In the genomic region with DNA sequence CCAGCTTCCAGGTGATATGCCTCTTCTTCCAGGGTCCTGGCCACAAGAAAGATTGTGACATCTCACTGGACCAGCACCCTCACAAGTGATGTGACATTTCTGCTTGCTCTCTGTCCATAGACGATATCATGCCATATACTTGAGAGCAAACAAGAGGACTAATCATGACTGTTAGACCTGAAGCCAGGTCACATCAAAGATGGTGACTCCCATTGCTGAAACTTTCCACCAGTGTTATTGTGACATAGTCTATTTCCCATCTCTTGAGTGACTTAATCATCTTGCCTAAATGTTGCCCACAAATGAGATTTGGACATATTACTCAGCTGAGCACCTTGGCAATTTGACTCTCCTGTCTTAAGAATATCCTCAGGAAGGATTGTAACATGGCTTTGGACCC, we compare ENCODE assay signal across 16 cellular contexts. TPM values are rescaled to one million over a fixed set of nuclear protein-coding genes. Genes with fewer than 3 reads are reported as not detected.
DNase-seq lines count a peak whose midpoint lies in the region; ATAC-seq lines count a peak whose summit lies in the region.
"Not testable (repeated sequence)": the region's sequence is repeated elsewhere in the genome, so short reads cannot be mapped to it uniquely, and the experiment has no call there.
"Had no signal": no experiment of that assay in that cellular context is flagged by ENCODE, and none has a peak within 500 bp of the region (broad histone marks: within the 10 kb centered on the region; RNA-seq: fewer than 3 reads in every experiment).

No MANE protein-coding gene starts in this region.

- H3K27me3 Mint-ChIP-seq in activated T-helper 17 cell treated with anti-CD3 and anti-CD28 coated beads, Interleukin-2, amount 50 U/mL, for 72 hours; activated naive CD8-positive, alpha-beta T cell treated with anti-CD3 and anti-CD28 coated beads, Interleukin-2, amount 50 U/mL, for 24 hours; stimulated activated naive CD8-positive, alpha-beta T cell treated with anti-CD3 and anti-CD28 coated beads, Interleukin-15, amount 100 ng/mL, for 72 hours: not testable (repeated sequence)

- not testable (repeated sequence) for DNase-seq in activated naive CD4-positive, alpha-beta T cell treated with anti-CD3 and anti-CD28 coated beads, Interleukin-2, amount 50 U/mL, for 72 hours (ENCODE audit: low spot score in 2 of 2); activated naive CD8-positive, alpha-beta T cell treated with anti-CD3 and anti-CD28 coated beads, Interleukin-2, amount 50 U/mL, for 24 hours; stimulated activated effector memory CD8-positive, alpha-beta T cell treated with anti-CD3 and anti-CD28 coated beads, Interleukin-12 subunit alpha, Interleukin-12 subunit beta, amount 100 ng/mL, for 72 hours (ENCODE audit: low spot score in 2 of 2); stimulated activated naive CD8-positive, alpha-beta T cell treated with anti-CD3 and anti-CD28 coated beads, Interleukin-15, amount 100 ng/mL, for 72 hours

- not testable (repeated sequence) for H3K27ac Mint-ChIP-seq in activated T-helper 17 cell treated with anti-CD3 and anti-CD28 coated beads, Interleukin-2, amount 50 U/mL, for 72 hours; activated naive CD4-positive, alpha-beta T cell treated with anti-CD3 and anti-CD28 coated beads, Interleukin-2, amount 50 U/mL, for 72 hours; activated naive CD8-positive, alpha-beta T cell treated with anti-CD3 and anti-CD28 coated beads, Interleukin-2, amount 50 U/mL, for 24 hours; stimulated activated effector memory CD8-positive, alpha-beta T cell treated with anti-CD3 and anti-CD28 coated beads, Interleukin-12 subunit alpha, Interleukin-12 subunit beta, amount 100 ng/mL, for 72 hours; stimulated activated naive CD8-positive, alpha-beta T cell treated with anti-CD3 and anti-CD28 coated beads, Interleukin-15, amount 100 ng/mL, for 72 hours

- not testable (repeated sequence) for H3K36me3 Mint-ChIP-seq in activated T-helper 17 cell treated with anti-CD3 and anti-CD28 coated beads, Interleukin-2, amount 50 U/mL, for 72 hours (ENCODE audit: low read depth); activated naive CD4-positive, alpha-beta T cell treated with anti-CD3 and anti-CD28 coated beads, Interleukin-2, amount 50 U/mL, for 72 hours; activated naive CD8-positive, alpha-beta T cell treated with anti-CD3 and anti-CD28 coated beads, Interleukin-2, amount 50 U/mL, for 24 hours (ENCODE audit: low read depth); stimulated activated effector memory CD8-positive, alpha-beta T cell treated with anti-CD3 and anti-CD28 coated beads, Interleukin-12 subunit alpha, Interleukin-12 subunit beta, amount 100 ng/mL, for 72 hours

- peak; percentile 51 for ATAC-seq in activated T-helper 17 cell treated with anti-CD3 and anti-CD28 coated beads, Interleukin-2, amount 50 U/mL, for 72 hours (replicated peaks)
- ATAC-seq in activated naive CD4-positive, alpha-beta T cell treated with anti-CD3 and anti-CD28 coated beads, Interleukin-2, amount 50 U/mL, for 72 hours, result peak; percentile 16 to 45
- peak; percentile 28 for ATAC-seq in activated naive CD8-positive, alpha-beta T cell treated with anti-CD3 and anti-CD28 coated beads, Interleukin-2, amount 50 U/mL, for 24 hours
- peak; percentile 61 for ATAC-seq in stimulated activated effector memory CD8-positive, alpha-beta T cell treated with anti-CD3 and anti-CD28 coated beads, Interleukin-12 subunit alpha, Interleukin-12 subunit beta, amount 100 ng/mL, for 72 hours
- peak; percentile 37 for ATAC-seq in stimulated activated naive CD8-positive, alpha-beta T cell treated with anti-CD3 and anti-CD28 coated beads, Interleukin-15, amount 100 ng/mL, for 72 hours

- not testable (repeated sequence) for H3K4me1 Mint-ChIP-seq in activated T-helper 17 cell treated with anti-CD3 and anti-CD28 coated beads, Interleukin-2, amount 50 U/mL, for 72 hours; activated naive CD8-positive, alpha-beta T cell treated with anti-CD3 and anti-CD28 coated beads, Interleukin-2, amount 50 U/mL, for 24 hours; stimulated activated effector memory CD8-positive, alpha-beta T cell treated with anti-CD3 and anti-CD28 coated beads, Interleukin-12 subunit alpha, Interleukin-12 subunit beta, amount 100 ng/mL, for 72 hours; stimulated activated naive CD8-positive, alpha-beta T cell treated with anti-CD3 and anti-CD28 coated beads, Interleukin-15, amount 100 ng/mL, for 72 hours

- not testable (repeated sequence) for H3K9me3 Mint-ChIP-seq in activated T-helper 17 cell treated with anti-CD3 and anti-CD28 coated beads, Interleukin-2, amount 50 U/mL, for 72 hours; activated naive CD4-positive, alpha-beta T cell treated with anti-CD3 and anti-CD28 coated beads, Interleukin-2, amount 50 U/mL, for 72 hours; activated naive CD8-positive, alpha-beta T cell treated with anti-CD3 and anti-CD28 coated beads, Interleukin-2, amount 50 U/mL, for 24 hours; stimulated activated effector memory CD8-positive, alpha-beta T cell treated with anti-CD3 and anti-CD28 coated beads, Interleukin-12 subunit alpha, Interleukin-12 subunit beta, amount 100 ng/mL, for 72 hours; stimulated activated naive CD8-positive, alpha-beta T cell treated with anti-CD3 and anti-CD28 coated beads, Interleukin-15, amount 100 ng/mL, for 72 hours

- H3K4me3 Mint-ChIP-seq in activated T-helper 17 cell treated with anti-CD3 and anti-CD28 coated beads, Interleukin-2, amount 50 U/mL, for 72 hours; activated naive CD8-positive, alpha-beta T cell treated with anti-CD3 and anti-CD28 coated beads, Interleukin-2, amount 50 U/mL, for 24 hours; stimulated activated effector memory CD8-positive, alpha-beta T cell treated with anti-CD3 and anti-CD28 coated beads, Interleukin-12 subunit alpha, Interleukin-12 subunit beta, amount 100 ng/mL, for 72 hours; stimulated activated naive CD8-positive, alpha-beta T cell treated with anti-CD3 and anti-CD28 coated beads, Interleukin-15, amount 100 ng/mL, for 72 hours: not testable (repeated sequence)

RNA-seq across cellular contexts. Expression of gene BPY2, which starts 22.3 kb away (rescaled TPM):
- total RNA-seq in activated T-helper 17 cell treated with anti-CD3 and anti-CD28 coated beads, Interleukin-2, amount 50 U/mL, for 72 hours, result not detected
- not detected for total RNA-seq in activated naive CD4-positive, alpha-beta T cell treated with anti-CD3 and anti-CD28 coated beads, Interleukin-2, amount 50 U/mL, for 72 hours
- total RNA-seq: A172; A673; B cell; Caco-2; Calu3; CD4-positive, alpha-beta memory T cell; CD4-positive, alpha-beta T cell; CD4-positive, CD25-positive, alpha-beta regulatory T cell; CD8-positive, alpha-beta memory T cell; CD8-positive, alpha-beta T cell; Daoy had no signal
